ENCODE assay signal across 36 cellular contexts in the genomic region with DNA sequence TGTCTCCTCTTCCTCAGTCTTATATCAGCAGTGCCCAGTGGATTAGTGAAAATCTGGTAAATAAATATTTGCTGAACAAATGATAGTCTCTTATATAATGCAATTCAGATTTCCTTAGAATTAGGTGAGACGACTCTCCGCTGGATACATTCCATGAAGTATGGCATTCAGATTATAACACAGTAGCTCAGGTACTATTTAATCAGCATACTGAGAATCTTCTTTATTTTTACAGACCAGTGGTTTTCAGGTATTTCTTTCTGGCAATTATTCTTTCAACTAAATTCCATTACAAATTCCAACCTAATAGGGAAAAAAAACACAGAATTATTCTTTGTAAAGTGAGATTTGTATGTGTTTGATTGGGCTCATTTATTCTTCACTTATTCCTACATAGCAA.
"Had no signal": no experiment of that assay in that cellular context is flagged by ENCODE, and none has a peak within 500 bp of the region (broad histone marks: within the 10 kb centered on the region; RNA-seq: fewer than 3 reads in every experiment).

No MANE protein-coding gene starts in this region.

- H3K27ac ChIP-seq: adrenal gland, cardiac muscle cell, VCaP had no signal

- H3K4me1 ChIP-seq: adrenal gland had no signal

- H3K27ac Mint-ChIP-seq: activated B cell treated with CpG ODN at 0.5 μM for 24 hours; activated CD4-positive, alpha-beta memory T cell treated with anti-CD3 and anti-CD28 coated beads for 36 hours; activated CD4-positive, alpha-beta T cell treated with anti-CD3 and anti-CD28 coated beads, Interleukin-2, amount 10 ng/mL, durations not matched to agents 24 days and 14 days; activated CD8-positive, alpha-beta T cell treated with anti-CD3 and anti-CD28 coated beads for 36 hours; activated naive CD4-positive, alpha-beta T cell treated with anti-CD3 and anti-CD28 coated beads for 36 hours; activated naive CD8-positive, alpha-beta T cell treated with anti-CD3 and anti-CD28 coated beads for 36 hours; activated T-cell treated with anti-CD3 and anti-CD28 coated beads, Interleukin-2, amount 50 U/mL, for 72 hours; activated T-helper 1 cell treated with anti-CD3 and anti-CD28 coated beads, Interleukin-12 subunit alpha, Interleukin-12 subunit beta, Interleukin-2, Interleukin-4 antibody, amounts not matched to agents 30 ng/mL and 10 ng/mL and 1 ng/mL, durations not matched to agents 14 hours and 24 hours and 36 hours; activated T-helper 17 cell treated with anti-CD3 and anti-CD28 coated beads, Interleukin-2, amount 50 U/mL, for 72 hours; T-helper 1 cell treated with Interleukin-12 subunit alpha and Interleukin-12 subunit beta and Interleukin-4 antibody, amounts not matched to agents 30 μg/mL and 1 μg/mL, for 36 hours; T-helper 2 cell treated with Interferon-gamma antibody and Interleukin-4, amounts not matched to agents 5 μg/mL and 100 μg/mL, for 36 hours had no signal

- H3K27me3 Mint-ChIP-seq: activated B cell treated with CpG ODN at 0.5 μM for 24 hours; activated CD4-positive, alpha-beta memory T cell treated with anti-CD3 and anti-CD28 coated beads for 36 hours; activated CD4-positive, alpha-beta T cell treated with anti-CD3 and anti-CD28 coated beads, Interleukin-2, amount 10 ng/mL, durations not matched to agents 24 days and 14 days; activated CD8-positive, alpha-beta T cell treated with anti-CD3 and anti-CD28 coated beads for 36 hours; activated naive CD8-positive, alpha-beta T cell treated with anti-CD3 and anti-CD28 coated beads for 36 hours; activated T-helper 17 cell treated with anti-CD3 and anti-CD28 coated beads, Interleukin-2, amount 50 U/mL, for 72 hours; brain; central memory CD8-positive, alpha-beta T cell had no signal

- H3K9me3 ChIP-seq: adrenal gland had no signal

- H3K36me3 ChIP-seq: adrenal gland, cardiac muscle cell had no signal

- ATAC-seq: activated CD8-positive, alpha-beta T cell treated with anti-CD3 and anti-CD28 coated beads for 36 hours; activated naive CD4-positive, alpha-beta T cell treated with anti-CD3 and anti-CD28 coated beads, Interleukin-2, amount 50 U/mL, for 72 hours; activated T-cell treated with anti-CD3 and anti-CD28 coated beads, Interleukin-2, amount 50 U/mL, for 4 hours; activated T-cell treated with anti-CD3 and anti-CD28 coated beads, Interleukin-2, amount 50 U/mL, for 72 hours; activated T-helper 17 cell treated with anti-CD3 and anti-CD28 coated beads, Interleukin-2, amount 50 U/mL, for 72 hours had no signal

- H3K4me3 ChIP-seq: adrenal gland, cardiac muscle cell had no signal

- DNase-seq: activated B cell treated with CpG ODN at 0.5 μM for 24 hours; activated CD4-positive, alpha-beta memory T cell treated with anti-CD3 and anti-CD28 coated beads for 36 hours; activated CD4-positive, alpha-beta T cell treated with anti-CD3 and anti-CD28 coated beads for 4 hours; activated CD4-positive, alpha-beta T cell treated with anti-CD3 and anti-CD28 coated beads, Interleukin-2, amount 10 ng/mL, durations not matched to agents 24 days and 14 days; activated CD4-positive, alpha-beta T cell treated with anti-CD3 and anti-CD28 coated beads, Interleukin-2, amount 50 U/mL, for 1 hour; activated CD4-positive, alpha-beta T cell treated with anti-CD3 and anti-CD28 coated beads, Interleukin-2, amount 50 U/mL, for 4 hours; activated CD4-positive, CD25-positive, alpha-beta regulatory T cell treated with anti-CD3 and anti-CD28 coated beads, Interleukin-2, amount 50 U/mL, for 72 hours; activated CD8-positive, alpha-beta memory T cell treated with anti-CD3 and anti-CD28 coated beads, Interleukin-2, amount 50 U/mL, for 4 hours; activated CD8-positive, alpha-beta T cell treated with anti-CD3 and anti-CD28 coated beads for 36 hours; activated effector memory CD4-positive, alpha-beta T cell treated with anti-CD3 and anti-CD28 coated beads, Interleukin-2, amount 50 U/mL, for 16 hours; activated gamma-delta T cell treated with Interleukin-2 at 50 U/mL for 16 hours; activated naive CD4-positive, alpha-beta T cell; activated naive CD4-positive, alpha-beta T cell treated with anti-CD3 and anti-CD28 coated beads for 36 hours; activated naive CD4-positive, alpha-beta T cell treated with anti-CD3 and anti-CD28 coated beads, Interleukin-2, amount 50 U/mL, for 16 hours; activated naive CD8-positive, alpha-beta T cell treated with anti-CD3 and anti-CD28 coated beads for 36 hours; activated T-cell treated with anti-CD3 and anti-CD28 coated beads for 4 hours; activated T-cell treated with anti-CD3 and anti-CD28 coated beads, Interleukin-2, amount 50 U/mL, for 1 hour; activated T-cell treated with anti-CD3 and anti-CD28 coated beads, Interleukin-2, amount 50 U/mL, for 4 hours; activated T-cell treated with anti-CD3 and anti-CD28 coated beads, Interleukin-2, amount 50 U/mL, for 72 hours; adrenal gland; amniotic stem cell; aorta; caudate nucleus; cerebellar nuclear complex; T-helper 1 cell; T-helper 2 cell; T-helper 9 cell had no signal

- H3K4me3 Mint-ChIP-seq: activated B cell treated with CpG ODN at 0.5 μM for 24 hours; activated CD4-positive, alpha-beta memory T cell treated with anti-CD3 and anti-CD28 coated beads for 36 hours; activated CD4-positive, alpha-beta T cell treated with anti-CD3 and anti-CD28 coated beads, Interleukin-2, amount 10 ng/mL, durations not matched to agents 24 days and 14 days; activated CD8-positive, alpha-beta T cell treated with anti-CD3 and anti-CD28 coated beads for 36 hours; activated naive CD4-positive, alpha-beta T cell treated with anti-CD3 and anti-CD28 coated beads for 36 hours; activated naive CD8-positive, alpha-beta T cell treated with anti-CD3 and anti-CD28 coated beads for 36 hours; activated T-cell treated with anti-CD3 and anti-CD28 coated beads, Interleukin-2, amount 50 U/mL, for 4 hours; activated T-cell treated with anti-CD3 and anti-CD28 coated beads, Interleukin-2, amount 50 U/mL, for 72 hours; activated T-helper 1 cell treated with anti-CD3 and anti-CD28 coated beads, Interleukin-12 subunit alpha, Interleukin-12 subunit beta, Interleukin-2, Interleukin-4 antibody, amounts not matched to agents 30 ng/mL and 10 ng/mL and 1 ng/mL, durations not matched to agents 14 hours and 24 hours and 36 hours; activated T-helper 17 cell treated with anti-CD3 and anti-CD28 coated beads, Interleukin-2, amount 50 U/mL, for 72 hours; brain; central memory CD8-positive, alpha-beta T cell; T-helper 1 cell treated with Interleukin-12 subunit alpha and Interleukin-12 subunit beta and Interleukin-4 antibody, amounts not matched to agents 30 μg/mL and 1 μg/mL, for 36 hours; T-helper 2 cell treated with Interferon-gamma antibody and Interleukin-4, amounts not matched to agents 5 μg/mL and 100 μg/mL, for 36 hours had no signal

- H3K9me3 Mint-ChIP-seq: activated B cell treated with CpG ODN at 0.5 μM for 24 hours; activated CD4-positive, alpha-beta T cell treated with anti-CD3 and anti-CD28 coated beads, Interleukin-2, amount 10 ng/mL, durations not matched to agents 24 days and 14 days; brain had no signal

- H3K27me3 ChIP-seq: adrenal gland, cardiac muscle cell had no signal

- H3K4me1 Mint-ChIP-seq: activated B cell treated with CpG ODN at 0.5 μM for 24 hours; activated CD4-positive, alpha-beta T cell treated with anti-CD3 and anti-CD28 coated beads, Interleukin-2, amount 10 ng/mL, durations not matched to agents 24 days and 14 days; activated naive CD8-positive, alpha-beta T cell treated with anti-CD3 and anti-CD28 coated beads for 36 hours; activated T-helper 17 cell treated with anti-CD3 and anti-CD28 coated beads, Interleukin-2, amount 50 U/mL, for 72 hours; central memory CD8-positive, alpha-beta T cell had no signal

- H3K36me3 Mint-ChIP-seq: activated CD4-positive, alpha-beta memory T cell treated with anti-CD3 and anti-CD28 coated beads for 36 hours; activated naive CD4-positive, alpha-beta T cell treated with anti-CD3 and anti-CD28 coated beads, Interleukin-2, amount 50 U/mL, for 72 hours; activated naive CD8-positive, alpha-beta T cell treated with anti-CD3 and anti-CD28 coated beads for 36 hours; brain had no signal
